In the genomic region with DNA sequence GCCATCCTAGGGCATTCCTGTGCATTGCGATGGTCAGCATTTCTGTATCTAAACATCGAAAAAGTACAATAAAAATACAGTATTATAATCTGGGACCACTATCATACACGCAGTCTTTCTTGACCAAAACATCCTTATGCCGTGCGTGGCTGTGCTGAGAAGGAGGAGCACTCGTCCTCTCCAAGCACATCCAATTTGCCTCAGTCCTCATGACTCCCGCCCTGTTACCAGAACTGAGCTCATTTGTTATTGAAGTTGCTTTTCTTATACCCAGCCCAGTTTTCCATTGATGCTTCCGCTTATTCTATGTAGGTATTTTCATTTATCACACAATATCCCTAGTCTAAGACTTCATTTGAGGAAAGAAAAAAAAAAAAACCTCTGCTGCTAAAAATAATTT, we compare ENCODE assay signal across 20 cellular contexts.
DNase-seq lines count a peak whose midpoint lies in the region; ATAC-seq and TF ChIP-seq lines count a peak whose summit lies in the region.
"Had no signal": no experiment of that assay in that cellular context is flagged by ENCODE, and none has a peak within 500 bp of the region (broad histone marks: within the 10 kb centered on the region; RNA-seq: fewer than 3 reads in every experiment).

No MANE protein-coding gene starts in this region.

- intact Hi-C loops in esophagus muscularis mucosa (cut with DNase I): no loop called here

- H3K9me3 ChIP-seq in neuronal stem cell (replicated peaks in 1 of 2; ENCODE audit: control insufficient read depth in 2 of 2, insufficient read depth in 1 of 2, low read depth in 1 of 2, low read length in 2 of 2) (peaks cover 0 to 2% of the 10 kb centered on the region in 2 donors), esophagus muscularis mucosa (no peaks in the 10 kb centered on the region)
- H3K9me3 ChIP-seq: BLaER1, breast epithelium, thoracic aorta had no signal

- H3K4ac ChIP-seq in neuronal stem cell (ENCODE audit: low read length): no peak overlapping the region

- no peak for TF ChIP-seq POLR2A in esophagus muscularis mucosa (IDR thresholded peaks at IDR 0.05; ENCODE audit: low read depth)
- TF ChIP-seq POLR2A in erythroblast (IDR thresholded peaks at IDR 0.05; ENCODE audit: low read length): no peak

- H3K27ac ChIP-seq in caudate nucleus (ENCODE audit: low read depth, low read length) (peak overlapping the region; percentile 19), neuronal stem cell (replicated peaks; ENCODE audit: low read length) (peak overlapping the region; percentile 27), esophagus muscularis mucosa (replicated peaks in 1 of 4) (peak overlapping the region in 1 of 4 donors; percentile 40)
- H3K27ac ChIP-seq: 22Rv1, BLaER1, breast epithelium, RWPE1, thoracic aorta had no signal

- H3K79me1 ChIP-seq in neuronal stem cell (ENCODE audit: low read depth, low read length): no peaks in the 10 kb centered on the region

- no peak overlapping the region for H2BK5ac ChIP-seq in neuronal stem cell (ENCODE audit: low read length)

- no peaks in the 10 kb centered on the region for H3K27me3 Mint-ChIP-seq in activated naive CD8-positive, alpha-beta T cell treated with anti-CD3 and anti-CD28 coated beads, Interleukin-2, amount 50 U/mL, for 24 hours
- H3K27me3 Mint-ChIP-seq in activated naive CD8-positive, alpha-beta T cell treated with anti-CD3 and anti-CD28 coated beads for 36 hours: no peaks in the 10 kb centered on the region
- H3K27me3 Mint-ChIP-seq in activated CD8-positive, alpha-beta memory T cell treated with anti-CD3 and anti-CD28 coated beads, Interleukin-2, amount 10 ng/mL, durations not matched to agents 7 days and 5 days: no peaks in the 10 kb centered on the region
- H3K27me3 Mint-ChIP-seq: activated CD4-positive, alpha-beta T cell treated with anti-CD3 and anti-CD28 coated beads for 36 hours; activated T-helper 17 cell treated with anti-CD3 and anti-CD28 coated beads, Interleukin-2, amount 50 U/mL, for 72 hours had no signal

- H3K4me1 Mint-ChIP-seq in activated naive CD8-positive, alpha-beta T cell treated with anti-CD3 and anti-CD28 coated beads, Interleukin-2, amount 50 U/mL, for 24 hours: peaks cover 82% of the 10 kb centered on the region
- peaks cover 42% of the 10 kb centered on the region for H3K4me1 Mint-ChIP-seq in activated naive CD8-positive, alpha-beta T cell treated with anti-CD3 and anti-CD28 coated beads for 36 hours
- peaks cover 20% of the 10 kb centered on the region for H3K4me1 Mint-ChIP-seq in activated CD8-positive, alpha-beta memory T cell treated with anti-CD3 and anti-CD28 coated beads, Interleukin-2, amount 10 ng/mL, durations not matched to agents 7 days and 5 days

- H2BK12ac ChIP-seq in neuronal stem cell (ENCODE audit: low read length): no peak overlapping the region

- TF ChIP-seq EP300 in esophagus muscularis mucosa (IDR thresholded peaks at IDR 0.05): no peak

- H3K36me3 ChIP-seq in neuronal stem cell (replicated peaks in 1 of 2; ENCODE audit: control insufficient read depth in 2 of 2, insufficient read depth in 2 of 2, low read length in 2 of 2): no peaks in the 10 kb centered on the region
- no peaks in the 10 kb centered on the region for H3K36me3 ChIP-seq in esophagus muscularis mucosa
- H3K36me3 ChIP-seq: BLaER1, breast epithelium, thoracic aorta had no signal

- CTCF ChIA-PET in activated CD8-positive, alpha-beta memory T cell treated with anti-CD3 and anti-CD28 coated beads, Interleukin-2, amount 10 ng/mL, durations not matched to agents 7 days and 5 days (lab: Charles Lee): no interaction called here

- ATAC-seq in activated naive CD8-positive, alpha-beta T cell treated with anti-CD3 and anti-CD28 coated beads, Interleukin-2, amount 50 U/mL, for 24 hours: no peak
- no peak for ATAC-seq in GM19455 (IDR thresholded peaks at IDR 0.05; ENCODE audit: unreplicated experiment)
- no peak for ATAC-seq in activated CD8-positive, alpha-beta memory T cell treated with anti-CD3 and anti-CD28 coated beads, Interleukin-2, amount 10 ng/mL, durations not matched to agents 7 days and 5 days
- ATAC-seq: activated CD4-positive, alpha-beta T cell treated with anti-CD3 and anti-CD28 coated beads for 36 hours; activated T-helper 17 cell treated with anti-CD3 and anti-CD28 coated beads, Interleukin-2, amount 50 U/mL, for 72 hours had no signal

- no peak overlapping the region for H2BK120ac ChIP-seq in neuronal stem cell (ENCODE audit: low read depth, low read length)

- peak overlapping the region; percentile 77 for H2AFZ ChIP-seq in neuronal stem cell (ENCODE audit: low read length)

- no peak overlapping the region for H3K4me2 ChIP-seq in neuronal stem cell (ENCODE audit: insufficient read depth, low read length, poor library complexity, severe bottlenecking)

- H3K23ac ChIP-seq in neuronal stem cell (ENCODE audit: low read depth, low read length, poor library complexity): no peak overlapping the region

- DNase-seq in activated naive CD8-positive, alpha-beta T cell treated with anti-CD3 and anti-CD28 coated beads, Interleukin-2, amount 50 U/mL, for 24 hours: no peak
- DNase-seq in activated naive CD8-positive, alpha-beta T cell treated with anti-CD3 and anti-CD28 coated beads for 36 hours: no peak
- DNase-seq in caudate nucleus (lab: John Stamatoyannopoulos, UW): peak in 1 of 61 donors; percentile 6
- no peak for DNase-seq in neuronal stem cell (ENCODE audit: low spot score)
- DNase-seq in esophagus muscularis mucosa (ENCODE audit: extremely low spot score): no peak
- no peak for DNase-seq in activated CD8-positive, alpha-beta memory T cell treated with anti-CD3 and anti-CD28 coated beads, Interleukin-2, amount 10 ng/mL, durations not matched to agents 7 days and 5 days
- DNase-seq in erythroblast (lab: John Stamatoyannopoulos, UW): no peak
- DNase-seq: activated CD4-positive, alpha-beta T cell treated with anti-CD3 and anti-CD28 coated beads for 36 hours; cortex of kidney; Karpas-422; NCI-H2029; nephron progenitor cell; stimulated activated CD4-positive, alpha-beta T cell treated with anti-CD3 and anti-CD28 coated beads, Interleukin-15, amount 100 ng/mL, for 24 hours had no signal

- H3K9ac ChIP-seq in neuronal stem cell (ENCODE audit: low read depth, low read length, poor library complexity): no peak overlapping the region
- H3K9ac ChIP-seq: BLaER1 had no signal

- H4K91ac ChIP-seq in neuronal stem cell (ENCODE audit: low read depth, low read length, poor library complexity): no peak overlapping the region

- peaks cover 8 to 15% of the 10 kb centered on the region in 2 donors for H3K4me1 ChIP-seq in neuronal stem cell (ENCODE audit: control insufficient read depth in 2 of 2, insufficient read depth in 1 of 2, low read depth in 1 of 2, low read length in 2 of 2)
- peaks cover 6 to 50% (median 42%) of the 10 kb centered on the region in 4 donors for H3K4me1 ChIP-seq in esophagus muscularis mucosa
- H3K4me1 ChIP-seq: breast epithelium had no signal

- H3K9me3 Mint-ChIP-seq in activated naive CD8-positive, alpha-beta T cell treated with anti-CD3 and anti-CD28 coated beads, Interleukin-2, amount 50 U/mL, for 24 hours: no peaks in the 10 kb centered on the region
- peaks cover 2% of the 10 kb centered on the region for H3K9me3 Mint-ChIP-seq in activated naive CD8-positive, alpha-beta T cell treated with anti-CD3 and anti-CD28 coated beads for 36 hours
- no peaks in the 10 kb centered on the region for H3K9me3 Mint-ChIP-seq in activated CD8-positive, alpha-beta memory T cell treated with anti-CD3 and anti-CD28 coated beads, Interleukin-2, amount 10 ng/mL, durations not matched to agents 7 days and 5 days (ENCODE audit: low read depth)
- H3K9me3 Mint-ChIP-seq: activated T-helper 17 cell treated with anti-CD3 and anti-CD28 coated beads, Interleukin-2, amount 50 U/mL, for 72 hours; nephron progenitor cell had no signal

- no peaks in the 10 kb centered on the region for H3K36me3 Mint-ChIP-seq in activated naive CD8-positive, alpha-beta T cell treated with anti-CD3 and anti-CD28 coated beads, Interleukin-2, amount 50 U/mL, for 24 hours (ENCODE audit: low read depth)
- H3K36me3 Mint-ChIP-seq in activated naive CD8-positive, alpha-beta T cell treated with anti-CD3 and anti-CD28 coated beads for 36 hours: peaks cover 2% of the 10 kb centered on the region
- H3K36me3 Mint-ChIP-seq in activated CD8-positive, alpha-beta memory T cell treated with anti-CD3 and anti-CD28 coated beads, Interleukin-2, amount 10 ng/mL, durations not matched to agents 7 days and 5 days: peaks cover 3% of the 10 kb centered on the region

- H3K27ac Mint-ChIP-seq in activated naive CD8-positive, alpha-beta T cell treated with anti-CD3 and anti-CD28 coated beads, Interleukin-2, amount 50 U/mL, for 24 hours: peak overlapping the region; percentile 46
- H3K27ac Mint-ChIP-seq in activated naive CD8-positive, alpha-beta T cell treated with anti-CD3 and anti-CD28 coated beads for 36 hours: no peak overlapping the region
- H3K27ac Mint-ChIP-seq in activated CD8-positive, alpha-beta memory T cell treated with anti-CD3 and anti-CD28 coated beads, Interleukin-2, amount 10 ng/mL, durations not matched to agents 7 days and 5 days: no peak overlapping the region
- H3K27ac Mint-ChIP-seq: activated CD4-positive, alpha-beta T cell treated with anti-CD3 and anti-CD28 coated beads for 36 hours; activated T-helper 17 cell treated with anti-CD3 and anti-CD28 coated beads, Interleukin-2, amount 50 U/mL, for 72 hours; nephron progenitor cell had no signal

- H4K8ac ChIP-seq in neuronal stem cell (ENCODE audit: low read depth, low read length): no peak overlapping the region

- H3K4me3 ChIP-seq in neuronal stem cell (ENCODE audit: low read length in 2 of 2) (no peak overlapping the region), esophagus muscularis mucosa (no peak overlapping the region)
- H3K4me3 ChIP-seq: BLaER1, breast epithelium, thoracic aorta had no signal

- H3K4me3 Mint-ChIP-seq in activated naive CD8-positive, alpha-beta T cell treated with anti-CD3 and anti-CD28 coated beads, Interleukin-2, amount 50 U/mL, for 24 hours: no peak overlapping the region
- H3K4me3 Mint-ChIP-seq in activated naive CD8-positive, alpha-beta T cell treated with anti-CD3 and anti-CD28 coated beads for 36 hours: no peak overlapping the region
- no peak overlapping the region for H3K4me3 Mint-ChIP-seq in activated CD8-positive, alpha-beta memory T cell treated with anti-CD3 and anti-CD28 coated beads, Interleukin-2, amount 10 ng/mL, durations not matched to agents 7 days and 5 days
- H3K4me3 Mint-ChIP-seq: activated CD4-positive, alpha-beta T cell treated with anti-CD3 and anti-CD28 coated beads for 36 hours; activated T-helper 17 cell treated with anti-CD3 and anti-CD28 coated beads, Interleukin-2, amount 50 U/mL, for 72 hours had no signal

- no peak overlapping the region for H3K14ac ChIP-seq in neuronal stem cell (ENCODE audit: low read length)

- H2AK5ac ChIP-seq in neuronal stem cell (ENCODE audit: low read depth, low read length): no peak overlapping the region

- no CpG with 5 or more reads among the region's 8 CpGs for WGBS in neuronal stem cell (ENCODE audit: extremely low coverage in 2 of 2, insufficient read length in 2 of 2, insufficient replicate concordance in 1 of 2), 2 donors
- 93% methylated on average over 8 of the region's 8 CpGs for WGBS in esophagus muscularis mucosa

- no peak for TF ChIP-seq CTCF in esophagus muscularis mucosa (IDR thresholded peaks at IDR 0.05)

- no peak overlapping the region for H3K18ac ChIP-seq in neuronal stem cell (ENCODE audit: low read length)

- H3K27me3 ChIP-seq in neuronal stem cell (ENCODE audit: control insufficient read depth in 3 of 3, insufficient read depth in 3 of 3, low read depth in 1 of 3, low read length in 3 of 3) (no peaks in the 10 kb centered on the region), esophagus muscularis mucosa (no peaks in the 10 kb centered on the region)
- H3K27me3 ChIP-seq: BLaER1, breast epithelium had no signal

- H2BK15ac ChIP-seq in neuronal stem cell (ENCODE audit: low read length): no peak overlapping the region
